Comparison of ENCODE assay signal across 14 cellular contexts in the genomic region with DNA sequence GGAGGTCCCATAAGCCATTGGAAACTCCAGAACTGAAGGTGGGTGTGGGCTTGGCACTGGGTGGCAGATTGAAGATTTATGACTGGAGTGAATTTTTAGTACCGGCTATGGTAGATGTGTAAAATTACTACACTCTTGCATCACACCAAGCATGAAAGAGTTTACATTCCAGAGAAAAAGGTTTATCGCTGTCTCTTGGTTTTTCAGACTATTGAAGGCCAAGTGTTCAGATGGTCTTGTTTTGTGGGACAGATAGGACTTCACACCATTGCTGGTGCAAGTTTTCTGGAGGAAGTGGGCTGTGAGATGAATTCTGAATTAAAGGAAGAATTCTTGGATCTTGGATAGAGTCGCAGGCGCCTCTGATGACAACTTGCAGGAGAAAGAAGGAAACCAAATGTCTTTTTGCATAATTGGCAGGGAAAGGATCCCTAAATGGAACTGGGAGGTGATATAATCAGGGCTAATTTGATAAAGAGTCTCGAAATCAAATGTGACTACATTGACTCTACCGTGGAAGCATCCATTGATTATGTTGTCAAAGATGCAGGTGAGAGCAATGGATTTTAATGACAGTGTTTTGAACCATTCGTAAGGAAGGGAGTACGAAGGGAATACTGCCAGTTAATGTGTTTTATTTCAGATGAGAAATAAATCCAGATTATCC. TPM values are rescaled to one million over a fixed set of nuclear protein-coding genes. Genes with fewer than 3 reads are reported as not detected.
DNase-seq lines count a peak whose midpoint lies in the region; ATAC-seq and TF ChIP-seq lines count a peak whose summit lies in the region.
"Had no signal": no experiment of that assay in that cellular context is flagged by ENCODE, and none has a peak within 500 bp of the region (broad histone marks: within the 10 kb centered on the region; RNA-seq: fewer than 3 reads in every experiment).

No MANE protein-coding gene starts in this region.

- ATAC-seq in HG03442 (IDR thresholded peaks at IDR 0.05; ENCODE audit: unreplicated experiment), result no peak
- ATAC-seq: left lobe of liver, Panc1 had no signal

- H3K4me3 ChIP-seq in fibroblast of mammary gland (ENCODE audit: control insufficient read depth, low read depth, low read length), result no peak overlapping the region

- TF ChIP-seq CTCF in fibroblast of mammary gland (conservative IDR thresholded peaks at IDR 0.05; ENCODE audit: control insufficient read depth, insufficient read depth, low read depth, low read length), result no peak
- no peak for TF ChIP-seq CTCF in GM13976 (IDR thresholded peaks at IDR 0.05; ENCODE audit: borderline replicate concordance, control extremely low read depth, extremely low read depth, insufficient read depth, missing control alignments)

- DNase-seq in A172 (ENCODE audit: low spot score) (peak; percentile 61), EL (peak; percentile 52), OCI-M1 (lab: John Stamatoyannopoulos, UW) (peak; percentile 76), fibroblast of mammary gland (ENCODE audit: low read depth) (peak; percentile 38), NCI-H82 treated with DMSO at 0.1 percent for 48 hours (lab: John Stamatoyannopoulos, UW; ENCODE audit: unreplicated experiment) (no peak), NCI-H1436 (lab: John Stamatoyannopoulos, UW) (no peak), GM13976 (ENCODE audit: low spot score) (no peak)
- DNase-seq: activated effector memory CD4-positive, alpha-beta T cell treated with Interleukin-2 at 50 U/mL for 16 hours; heart right ventricle; naive B cell; NCI-H446 had no signal

- in situ Hi-C loops in GM13976 (cut with MboI; ENCODE audit: low sequenced_read_pairs, unreplicated experiment), result no loop called here

RNA-seq across cellular contexts. Expression of a gene that starts 14.2 kb away (rescaled TPM):
- 102 and 105 TPM in 2 replicates for total RNA-seq in A172 (2014; rRNA removed; shearing (Covaris generic))

Comparison
In these comparisons a context has a peak if more than half of its experiments do, and no peak if none do; other contexts are left out.
1. DNase-seq: peak in A172 (single experiment), EL (single experiment), OCI-M1 (single experiment) and fibroblast of mammary gland (single experiment); none in NCI-H82 treated with DMSO at 0.1 percent for 48 hours (single experiment), NCI-H1436 (single experiment) and GM13976 (single experiment).